In the genomic region with DNA sequence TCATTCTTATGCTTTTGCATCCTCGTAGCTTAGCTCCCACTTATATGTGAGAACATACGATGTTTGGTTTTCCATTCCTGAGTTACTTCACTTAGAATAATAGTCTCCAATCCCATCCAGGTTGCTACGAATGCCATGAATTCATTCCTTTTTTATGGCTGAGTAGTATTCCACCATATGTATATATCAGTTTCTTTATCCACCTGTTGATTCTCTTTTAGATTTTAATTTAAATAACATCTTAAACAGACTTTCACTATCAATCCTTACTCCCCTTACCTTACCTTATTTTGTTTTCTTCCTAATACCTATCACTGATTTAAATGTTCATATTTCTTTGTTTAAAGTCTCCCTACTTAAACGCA, we compare ENCODE assay signal across 8 cellular contexts. TPM values are rescaled to one million over a fixed set of nuclear protein-coding genes. Genes with fewer than 3 reads are reported as not detected.
A peak's percentile ranks its signal among the peaks of the same experiment; 100 is the strongest.
DNase-seq lines count a peak whose midpoint lies in the region; ATAC-seq, FAIRE-seq and TF ChIP-seq lines count a peak whose summit lies in the region.

No MANE protein-coding gene starts in this region.

- H3K4me3 ChIP-seq in right atrium auricular region (peak overlapping the region; percentile 84 to 96), brain microvascular endothelial cell (ENCODE audit: low read depth, low read length) (peak overlapping the region; percentile 72), aorta (ENCODE audit: low read length in 2 of 2) (peak overlapping the region; percentile 93 to 100)

- H3K36me3 ChIP-seq in right atrium auricular region: no peaks in the 10 kb centered on the region
- H3K36me3 ChIP-seq in brain microvascular endothelial cell (replicated peaks): no peaks in the 10 kb centered on the region
- H3K36me3 ChIP-seq in aorta (ENCODE audit: control insufficient read depth in 1 of 2, insufficient read depth in 2 of 2, low read length in 1 of 2): no peaks in the 10 kb centered on the region

- no peaks in the 10 kb centered on the region for H3K9me3 ChIP-seq in right atrium auricular region
- no peaks in the 10 kb centered on the region for H3K9me3 ChIP-seq in aorta (ENCODE audit: control insufficient read depth, low read length)

- H3K27ac ChIP-seq in right atrium auricular region: peak overlapping the region in 1 of 2 donors; percentile 82
- H3K27ac ChIP-seq in brain microvascular endothelial cell: no peak overlapping the region
- no peak overlapping the region for H3K27ac ChIP-seq in aorta (ENCODE audit: low read depth in 1 of 2, low read length in 2 of 2)

- in situ Hi-C loops in brain microvascular endothelial cell (cut with HindIII; ENCODE audit: low pct_ligation_motif_present, low sequenced_read_pairs): no loop called here

- peak overlapping the region; percentile 94 for H3K27ac Mint-ChIP-seq in mesothelial cell of epicardium

- H3K27me3 Mint-ChIP-seq in mesothelial cell of epicardium (ENCODE audit: low read depth): peaks cover 4% of the 10 kb centered on the region

- intact Hi-C loops in Right ventricle myocardium superior (cut with DNase I): loop anchor here (10.0 kb wide), 1 partner anchor 105 kb away; no protein-coding TSS in a partner anchor
- intact Hi-C loops in aorta (cut with DNase I): no loop called here

- H3K27me3 ChIP-seq in right atrium auricular region (no peaks in the 10 kb centered on the region), brain microvascular endothelial cell (replicated peaks) (no peaks in the 10 kb centered on the region), aorta (ENCODE audit: control insufficient read depth in 1 of 2, insufficient read depth in 2 of 2, low read length in 1 of 2) (no peaks in the 10 kb centered on the region)

- peaks cover 3% of the 10 kb centered on the region for H3K9me3 Mint-ChIP-seq in mesothelial cell of epicardium

- no peak for DNase-seq in right atrium auricular region (ENCODE audit: low spot score)
- DNase-seq in Right ventricle myocardium superior: no peak
- DNase-seq in brain microvascular endothelial cell: no peak
- DNase-seq in mesothelial cell of epicardium (ENCODE audit: low spot score in 2 of 2, unreplicated experiment in 2 of 2): no peak
- DNase-seq in aorta: no peak
- DNase-seq in cerebellar cortex (ENCODE audit: low spot score): no peak
- DNase-seq in occipital lobe (lab: John Stamatoyannopoulos, UW): no peak
- no peak for DNase-seq in frontal cortex (ENCODE audit: low spot score in 2 of 2)

- FAIRE-seq in frontal cortex (lab: Jason Lieb, UNC): no peak

- peaks cover 8% of the 10 kb centered on the region for H3K36me3 Mint-ChIP-seq in mesothelial cell of epicardium

- peaks cover 18% of the 10 kb centered on the region for H3K4me1 Mint-ChIP-seq in mesothelial cell of epicardium

- WGBS in aorta, 2 donors: 44 to 58% methylated on average over 4 of the region's 4 CpGs

- H3K4me1 ChIP-seq in right atrium auricular region (peaks cover 0 to 15% of the 10 kb centered on the region in 2 donors), aorta (ENCODE audit: control insufficient read depth in 1 of 2, insufficient read depth in 2 of 2, low read length in 2 of 2) (peaks cover 0 to 3% of the 10 kb centered on the region in 2 donors)

- ATAC-seq in Right ventricle myocardium superior (ENCODE audit: poor library complexity) (no peak), aorta (ENCODE audit: low FRiP score) (no peak)

- peak overlapping the region; percentile 81 for H3K4me3 Mint-ChIP-seq in mesothelial cell of epicardium

- TF ChIP-seq CTCF in right atrium auricular region (IDR thresholded peaks at IDR 0.05) (no peak), brain microvascular endothelial cell (IDR thresholded peaks at IDR 0.05; ENCODE audit: low read depth, low read length, missing control alignments) (no peak), mesothelial cell of epicardium (IDR thresholded peaks at IDR 0.05; ENCODE audit: unreplicated experiment) (no peak)

RNA-seq across cellular contexts. Expression of gene FBXW8, which starts 0.5 kb away (rescaled TPM):
- 1 to 10 TPM; 7.9 to 9.0 TPM for total RNA-seq in right atrium auricular region
- 5.5 TPM for total RNA-seq in Right ventricle myocardium superior
- total RNA-seq in mesothelial cell of epicardium: 38.1 to 40.1 TPM (median 40.0 TPM) in 3 replicates
- 10 to 100 TPM; 13.9 to 18.7 TPM for total RNA-seq in aorta
- polyA plus RNA-seq in aorta: 1 to 10 TPM; 2.3 to 3.2 TPM
- total RNA-seq in occipital lobe: 11.9 TPM
- total RNA-seq in frontal cortex: 7.7 TPM

RNA-seq across cellular contexts. Expression of gene HRK, which starts 29.0 kb away (rescaled TPM):
- total RNA-seq in right atrium auricular region (under 1 TPM in 1 of 2 donors, not detected in 1; 0.08 TPM), Right ventricle myocardium superior (0.27 TPM), mesothelial cell of epicardium (3.5 to 4.4 TPM (median 4.3 TPM) in 3 replicates), aorta (under 1 TPM; 0.06 TPM), occipital lobe (0.47 TPM), frontal cortex (0.41 TPM)
- polyA plus RNA-seq in aorta: under 1 TPM in 1 of 2 donors, not detected in 1; 0.25 TPM
